Comparison of ENCODE assay signal across 8 cellular contexts in genomic region chr15:79897701-79898113, GRCh38. TPM values are rescaled to one million over a fixed set of nuclear protein-coding genes. Genes with fewer than 3 reads are reported as not detected.
DNase-seq lines count a peak whose midpoint lies in the region; ATAC-seq, FAIRE-seq and TF ChIP-seq lines count a peak whose summit lies in the region.

No MANE protein-coding gene starts in this region.

- H3K27ac ChIP-seq in kidney (ENCODE audit: low read depth in 2 of 2, low read length in 2 of 2) (peak overlapping the region in 1 of 2 donors; percentile 82), temporal lobe (ENCODE audit: low read depth, low read length) (peak overlapping the region; percentile 92)

- no peaks in the 10 kb centered on the region for H3K9me3 Mint-ChIP-seq in activated CD4-positive, alpha-beta memory T cell treated with anti-CD3 and anti-CD28 coated beads for 36 hours

- peaks cover 22% of the 10 kb centered on the region for H3K36me3 Mint-ChIP-seq in activated CD4-positive, alpha-beta memory T cell treated with anti-CD3 and anti-CD28 coated beads for 36 hours

- peak overlapping the region; percentile 47 to 87 for H3K4me3 ChIP-seq in kidney (ENCODE audit: low read length in 2 of 2)

- peaks cover 0 to 4% of the 10 kb centered on the region in 2 donors for H3K4me1 ChIP-seq in kidney (ENCODE audit: control insufficient read depth in 1 of 2, insufficient read depth in 1 of 2, low read depth in 1 of 2, low read length in 2 of 2)

- peak overlapping the region; percentile 99 for H3K27ac Mint-ChIP-seq in activated CD4-positive, alpha-beta memory T cell treated with anti-CD3 and anti-CD28 coated beads for 36 hours

- DNase-seq in activated CD4-positive, alpha-beta T cell treated with anti-CD3 and anti-CD28 coated beads for 24 hours (ENCODE audit: low read depth in 2 of 2), result peak; percentile 10 to 13
- DNase-seq in activated CD4-positive, alpha-beta T cell treated with anti-CD3 and anti-CD28 coated beads for 1 hour, result no peak
- DNase-seq in activated CD4-positive, alpha-beta memory T cell treated with anti-CD3 and anti-CD28 coated beads for 36 hours, result peak; percentile 64
- DNase-seq in kidney (no peak), mucosa of gallbladder (ENCODE audit: low spot score) (no peak), COR-L47 (lab: John Stamatoyannopoulos, UW) (no peak)

- CTCF ChIA-PET in activated CD4-positive, alpha-beta memory T cell treated with anti-CD3 and anti-CD28 coated beads for 36 hours (lab: Charles Lee), result interaction anchor here (0.6 to 3.6 kb wide), 7 partner anchors 12 to 96 kb away, joined by 3 to 26 read pairs (median 6); partner anchors contain the start of gene BCL2A1

- H3K4me3 Mint-ChIP-seq in activated CD4-positive, alpha-beta memory T cell treated with anti-CD3 and anti-CD28 coated beads for 36 hours, result peak overlapping the region; percentile 87

- no peak for TF ChIP-seq CTCF in kidney (IDR thresholded peaks at IDR 0.05; ENCODE audit: borderline replicate concordance, extremely low read depth, insufficient read depth)

- H3K9ac ChIP-seq in kidney (ENCODE audit: low read length in 2 of 2), result peak overlapping the region in 1 of 2 donors; percentile 2

- no peaks in the 10 kb centered on the region for H3K36me3 ChIP-seq in kidney (ENCODE audit: control insufficient read depth in 1 of 2, insufficient read depth in 2 of 2, low read length in 2 of 2)

- intact Hi-C loops in activated CD4-positive, alpha-beta memory T cell treated with anti-CD3 and anti-CD28 coated beads for 36 hours (cut with micrococcal nuclease), result loop anchor here (1.0 to 2.0 kb wide), 7 partner anchors 25 to 275 kb away; partner anchors contain the start of genes BCL2A1 and ZFAND6
- intact Hi-C loops in kidney (cut with DNase I), result no loop called here

- FAIRE-seq in kidney (lab: Jason Lieb, UNC), result no peak

- H3K9me3 ChIP-seq in kidney (ENCODE audit: control insufficient read depth in 1 of 2, low read length in 2 of 2), result no peaks in the 10 kb centered on the region

- no peak for ATAC-seq in HG02678 (IDR thresholded peaks at IDR 0.05; ENCODE audit: unreplicated experiment)

- H3K27me3 Mint-ChIP-seq in activated CD4-positive, alpha-beta memory T cell treated with anti-CD3 and anti-CD28 coated beads for 36 hours, result no peaks in the 10 kb centered on the region

- H3K4me1 Mint-ChIP-seq in activated CD4-positive, alpha-beta memory T cell treated with anti-CD3 and anti-CD28 coated beads for 36 hours (ENCODE audit: low read depth), result peaks cover 50% of the 10 kb centered on the region

- POLR2A ChIA-PET in activated CD4-positive, alpha-beta memory T cell treated with anti-CD3 and anti-CD28 coated beads for 36 hours (lab: Charles Lee), result interaction anchor here (0.5 to 5.5 kb wide), 9 partner anchors 17 to 254 kb away, joined by 3 to 126 read pairs (median 7); partner anchors contain the start of gene BCL2A1

RNA-seq across cellular contexts. Expression of gene MTHFS, which starts 0.9 kb away (rescaled TPM):
- 10 to 100 TPM; 46.2 to 49.4 TPM for total RNA-seq in activated CD4-positive, alpha-beta memory T cell treated with anti-CD3 and anti-CD28 coated beads for 36 hours
- total RNA-seq in kidney (44.1 TPM), temporal lobe (6.9 TPM), mucosa of gallbladder (45.8 TPM)
- polyA plus RNA-seq in kidney (ENCODE audit: insufficient read depth, low read depth, low replicate concordance), result 115 TPM

Comparison
In these comparisons a context has a peak if more than half of its experiments do, and no peak if none do; other contexts are left out.
1. DNase-seq: peak in activated CD4-positive, alpha-beta T cell treated with anti-CD3 and anti-CD28 coated beads for 24 hours (2 of 2) and activated CD4-positive, alpha-beta memory T cell treated with anti-CD3 and anti-CD28 coated beads for 36 hours (single experiment); none in activated CD4-positive, alpha-beta T cell treated with anti-CD3 and anti-CD28 coated beads for 1 hour (single experiment), kidney (single experiment), mucosa of gallbladder (single experiment) and COR-L47 (single experiment).